8 cellular contexts compared by ENCODE assay signal in the genomic region with DNA sequence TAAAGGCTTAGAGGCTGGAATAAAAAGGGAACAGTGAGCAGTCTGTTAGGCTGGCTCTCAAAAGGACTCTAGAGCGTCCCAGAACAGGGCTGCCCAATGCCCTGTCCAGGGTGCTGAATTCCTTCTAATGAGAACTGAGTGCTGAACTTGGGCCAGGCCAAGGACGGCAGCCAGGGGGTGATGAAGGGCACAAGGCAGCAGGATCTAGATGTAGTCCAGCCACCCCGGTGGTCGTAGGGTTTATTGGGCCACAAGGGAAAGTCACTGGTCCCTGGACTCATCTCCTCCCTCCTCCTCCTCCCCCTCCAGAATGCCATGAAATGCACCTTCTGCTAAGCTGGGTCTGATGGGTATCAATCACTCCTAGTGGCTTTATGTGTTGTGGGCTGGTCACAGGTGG. TPM values are rescaled to one million over a fixed set of nuclear protein-coding genes. Genes with fewer than 3 reads are reported as not detected.
DNase-seq lines count a peak whose midpoint lies in the region; ATAC-seq and TF ChIP-seq lines count a peak whose summit lies in the region.

No MANE protein-coding gene starts in this region.

- H3K27me3 Mint-ChIP-seq in activated T-cell treated with anti-CD3 and anti-CD28 coated beads, Interleukin-2, amount 50 U/mL, for 72 hours (ENCODE audit: low read depth): no peaks in the 10 kb centered on the region

- H3K4me1 Mint-ChIP-seq in activated T-cell treated with anti-CD3 and anti-CD28 coated beads, Interleukin-2, amount 50 U/mL, for 72 hours (ENCODE audit: low read depth): no peaks in the 10 kb centered on the region

- TF ChIP-seq CTCF in GM12874 (IDR thresholded peaks at IDR 0.05; ENCODE audit: insufficient read depth, low read depth, low read length): peak; percentile 29

- peak; percentile 44 to 48 for ATAC-seq in activated T-cell treated with anti-CD3 and anti-CD28 coated beads, Interleukin-2, amount 50 U/mL, for 72 hours (replicated peaks in 1 of 2)
- ATAC-seq in GM21526 (IDR thresholded peaks at IDR 0.05; ENCODE audit: low FRiP score, unreplicated experiment) (no peak), HG02970 (IDR thresholded peaks at IDR 0.05; ENCODE audit: low FRiP score, unreplicated experiment) (no peak)

- DNase-seq in NOMO-1 treated with dmso at 0.1 percent for 144 hours (lab: John Stamatoyannopoulos, UW; ENCODE audit: unreplicated experiment) (peak; percentile 45), glomerular visceral epithelial cell (ENCODE audit: extremely low spot score) (peak; percentile 60), pulmonary artery endothelial cell (ENCODE audit: low read depth, low spot score) (peak; percentile 35), NCI-H69 (lab: John Stamatoyannopoulos, UW) (no peak)
- DNase-seq in activated T-cell treated with anti-CD3 and anti-CD28 coated beads, Interleukin-2, amount 50 U/mL, for 72 hours: peak; percentile 52 to 54

- no peaks in the 10 kb centered on the region for H3K36me3 Mint-ChIP-seq in activated T-cell treated with anti-CD3 and anti-CD28 coated beads, Interleukin-2, amount 50 U/mL, for 72 hours (ENCODE audit: insufficient read depth in 2 of 2)

- no peak overlapping the region for H3K4me3 Mint-ChIP-seq in activated T-cell treated with anti-CD3 and anti-CD28 coated beads, Interleukin-2, amount 50 U/mL, for 72 hours

- no peaks in the 10 kb centered on the region for H3K9me3 Mint-ChIP-seq in activated T-cell treated with anti-CD3 and anti-CD28 coated beads, Interleukin-2, amount 50 U/mL, for 72 hours

- H3K27ac Mint-ChIP-seq in activated T-cell treated with anti-CD3 and anti-CD28 coated beads, Interleukin-2, amount 50 U/mL, for 72 hours: no peak overlapping the region

RNA-seq across cellular contexts. Expression of a gene that starts 19.2 kb away (rescaled TPM):
- total RNA-seq in activated T-cell treated with anti-CD3 and anti-CD28 coated beads, Interleukin-2, amount 50 U/mL, for 72 hours: 1 to 10 TPM; 6.3 to 6.4 TPM
- total RNA-seq in pulmonary artery endothelial cell: 0.13 and 0.32 TPM in 2 replicates

RNA-seq across cellular contexts. Expression of a gene that starts 30.6 kb away (rescaled TPM):
- 10 to 100 TPM; 10.6 to 16.6 TPM for total RNA-seq in activated T-cell treated with anti-CD3 and anti-CD28 coated beads, Interleukin-2, amount 50 U/mL, for 72 hours
- total RNA-seq in pulmonary artery endothelial cell: 15.2 and 17.9 TPM in 2 replicates

RNA-seq across cellular contexts. Expression of a gene that starts 47.4 kb away (rescaled TPM):
- 100 to 1,000 TPM; 116 to 124 TPM for total RNA-seq in activated T-cell treated with anti-CD3 and anti-CD28 coated beads, Interleukin-2, amount 50 U/mL, for 72 hours
- total RNA-seq in pulmonary artery endothelial cell: 42.1 and 46.1 TPM in 2 replicates

Comparison
In these comparisons a context has a peak if more than half of its experiments do, and no peak if none do; other contexts are left out.
1. ATAC-seq: peak in activated T-cell treated with anti-CD3 and anti-CD28 coated beads, Interleukin-2, amount 50 U/mL, for 72 hours (2 of 2); none in GM21526 (single experiment) and HG02970 (single experiment).